ENCODE assay signal across 23 cellular contexts in genomic region chr2:40611196-40611595, GRCh38.
"Had no signal": no experiment of that assay in that cellular context is flagged by ENCODE, and none has a peak within 500 bp of the region (broad histone marks: within the 10 kb centered on the region; RNA-seq: fewer than 3 reads in every experiment).

No MANE protein-coding gene starts in this region.

- H3K79me2 ChIP-seq: hepatocyte, parathyroid adenoma had no signal

- H3K27ac ChIP-seq: colonic mucosa, hepatocyte, parathyroid adenoma, psoas muscle, stomach, thoracic aorta had no signal

- FAIRE-seq: endothelial cell of umbilical vein had no signal

- H2AFZ ChIP-seq: hepatocyte, parathyroid adenoma had no signal

- DNase-seq: colonic mucosa; dermis blood vessel endothelial cell; erythroblast; foreskin melanocyte; head of caudate nucleus; left colon; left ventricle myocardium superior; mesenchymal stem cell; midbrain; naive B cell; psoas muscle; retina; small intestine; stimulated activated CD4-positive, alpha-beta T cell treated with anti-CD3 and anti-CD28 coated beads, Interleukin-12 subunit alpha, Interleukin-12 subunit beta, amount 100 ng/mL, for 4 hours; stimulated activated naive CD4-positive, alpha-beta T cell; stomach; substantia nigra; trophoblast cell had no signal

- H3K27me3 ChIP-seq: colonic mucosa, hepatocyte, stomach had no signal

- H3K9me3 ChIP-seq: colonic mucosa, psoas muscle had no signal

- H3K4me2 ChIP-seq: hepatocyte had no signal

- H3K36me3 ChIP-seq: colonic mucosa, stomach, thoracic aorta had no signal

- H3K9ac ChIP-seq: parathyroid adenoma had no signal

- H3K4me3 ChIP-seq: colonic mucosa, hepatocyte, lung, psoas muscle, stomach, thoracic aorta had no signal

- H3K4me1 ChIP-seq: colonic mucosa, parathyroid adenoma, psoas muscle, stomach had no signal
